24 cellular contexts compared by ENCODE assay signal in the genomic region with DNA sequence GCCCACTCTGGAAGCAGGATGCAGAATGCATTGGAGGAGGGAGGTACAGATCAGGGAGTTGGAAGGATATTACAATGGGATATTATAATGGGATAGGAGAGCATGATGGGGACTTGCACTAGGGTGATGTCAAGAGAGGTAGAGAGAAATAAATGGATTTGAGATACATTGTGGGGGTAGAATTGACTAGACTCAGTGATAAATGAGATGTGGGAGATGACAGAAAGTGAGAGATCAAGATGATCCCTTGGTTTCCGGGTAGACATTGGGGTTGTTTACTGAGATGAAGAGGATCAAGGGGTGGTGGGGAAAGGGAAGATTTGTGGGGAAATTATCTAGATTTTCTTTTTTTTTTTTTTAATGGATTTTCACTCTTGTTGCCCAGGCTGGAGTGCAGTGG. TPM values are rescaled to one million over a fixed set of nuclear protein-coding genes. Genes with fewer than 3 reads are reported as not detected.
A peak's percentile ranks its signal among the peaks of the same experiment; 100 is the strongest.
DNase-seq lines count a peak whose midpoint lies in the region; ATAC-seq and TF ChIP-seq lines count a peak whose summit lies in the region.
"Had no signal": no experiment of that assay in that cellular context is flagged by ENCODE, and none has a peak within 500 bp of the region (broad histone marks: within the 10 kb centered on the region; RNA-seq: fewer than 3 reads in every experiment).

No MANE protein-coding gene starts in this region.

- H3K4me3 ChIP-seq in naive thymus-derived CD4-positive, alpha-beta T cell (ENCODE audit: low read length), result peak overlapping the region; percentile 44
- no peak overlapping the region for H3K4me3 ChIP-seq in neural progenitor cell
- H3K4me3 ChIP-seq: A549, body of pancreas, mucosa of descending colon, stomach had no signal

- no peak for DNase-seq in activated CD8-positive, alpha-beta memory T cell treated with anti-CD3 and anti-CD28 coated beads, Interleukin-2, amount 10 ng/mL, durations not matched to agents 7 days and 5 days
- DNase-seq in activated CD8-positive, alpha-beta memory T cell treated with anti-CD3 and anti-CD28 coated beads for 24 hours, result no peak
- DNase-seq in T-helper 17 cell, result no peak
- DNase-seq in naive thymus-derived CD4-positive, alpha-beta T cell, result no peak
- DNase-seq in neural progenitor cell (ENCODE audit: low spot score), result no peak
- DNase-seq in NCI-H146 (lab: John Stamatoyannopoulos, UW), result no peak
- no peak for DNase-seq in HCEC 1CT
- DNase-seq: activated gamma-delta T cell, body of pancreas, cortex of kidney, left ventricle myocardium superior, mucosa of descending colon, NCI-H2081 treated with DMSO at 0.1 percent for 48 hours, NCI-H510A, right cardiac atrium, stomach, upper lobe of left lung had no signal

- H3K4me1 Mint-ChIP-seq in activated CD8-positive, alpha-beta memory T cell treated with anti-CD3 and anti-CD28 coated beads, Interleukin-2, amount 10 ng/mL, durations not matched to agents 7 days and 5 days, result peaks cover 41% of the 10 kb centered on the region
- H3K4me1 Mint-ChIP-seq in T-helper 17 cell (peaks cover 32% of the 10 kb centered on the region), neural progenitor cell (peaks cover 12% of the 10 kb centered on the region)
- peaks cover 15 to 31% (median 17%) of the 10 kb centered on the region in 7 donors for H3K4me1 Mint-ChIP-seq in naive thymus-derived CD4-positive, alpha-beta T cell

- H4K20me1 ChIP-seq in neural progenitor cell (ENCODE audit: low read depth), result no peaks in the 10 kb centered on the region

- no peaks in the 10 kb centered on the region for H3K36me3 ChIP-seq in naive thymus-derived CD4-positive, alpha-beta T cell (ENCODE audit: control insufficient read depth in 2 of 3, insufficient read depth in 3 of 3, low read length in 3 of 3)
- no peaks in the 10 kb centered on the region for H3K36me3 ChIP-seq in neural progenitor cell
- H3K36me3 ChIP-seq: stomach, upper lobe of left lung had no signal

- peak overlapping the region; percentile 74 for H3K4me3 Mint-ChIP-seq in activated CD8-positive, alpha-beta memory T cell treated with anti-CD3 and anti-CD28 coated beads, Interleukin-2, amount 10 ng/mL, durations not matched to agents 7 days and 5 days
- H3K4me3 Mint-ChIP-seq in T-helper 17 cell, result peak overlapping the region; percentile 86
- H3K4me3 Mint-ChIP-seq in naive thymus-derived CD4-positive, alpha-beta T cell, result peak overlapping the region in 9 of 10 donors; percentile 50 to 91 (median 86)
- no peak overlapping the region for H3K4me3 Mint-ChIP-seq in neural progenitor cell

- H3K4me2 ChIP-seq in neural progenitor cell, result no peak overlapping the region

- no peaks in the 10 kb centered on the region for H3K9me3 ChIP-seq in T-helper 17 cell (ENCODE audit: control insufficient read depth, low read length, poor library complexity, severe bottlenecking)
- H3K9me3 ChIP-seq in naive thymus-derived CD4-positive, alpha-beta T cell (ENCODE audit: control insufficient read depth in 2 of 3, low read length in 3 of 3), result peaks cover 0 to 7% (median 0%) of the 10 kb centered on the region in 3 experiments
- H3K9me3 ChIP-seq in neural progenitor cell (ENCODE audit: low read depth), result no peaks in the 10 kb centered on the region
- H3K9me3 ChIP-seq: A549, body of pancreas, mucosa of descending colon, stomach, upper lobe of left lung had no signal

- H3K79me2 ChIP-seq in neural progenitor cell (ENCODE audit: low read depth), result no peaks in the 10 kb centered on the region

- H3K27ac Mint-ChIP-seq in activated CD8-positive, alpha-beta memory T cell treated with anti-CD3 and anti-CD28 coated beads, Interleukin-2, amount 10 ng/mL, durations not matched to agents 7 days and 5 days, result peak overlapping the region; percentile 96
- peak overlapping the region; percentile 83 for H3K27ac Mint-ChIP-seq in T-helper 17 cell
- H3K27ac Mint-ChIP-seq in naive thymus-derived CD4-positive, alpha-beta T cell, result peak overlapping the region in 7 of 9 donors; percentile 87 to 98 (median 92)
- no peak overlapping the region for H3K27ac Mint-ChIP-seq in neural progenitor cell

- POLR2A ChIA-PET in naive thymus-derived CD4-positive, alpha-beta T cell (lab: Charles Lee), result interaction anchor here (1.3 kb wide), 1 partner anchor 132 kb away, joined by 6 read pairs; no protein-coding TSS in a partner anchor

- H3K27me3 Mint-ChIP-seq in activated CD8-positive, alpha-beta memory T cell treated with anti-CD3 and anti-CD28 coated beads, Interleukin-2, amount 10 ng/mL, durations not matched to agents 7 days and 5 days, result no peaks in the 10 kb centered on the region
- H3K27me3 Mint-ChIP-seq in T-helper 17 cell, result no peaks in the 10 kb centered on the region
- H3K27me3 Mint-ChIP-seq in naive thymus-derived CD4-positive, alpha-beta T cell, result no peaks in the 10 kb centered on the region
- H3K27me3 Mint-ChIP-seq in neural progenitor cell (ENCODE audit: insufficient read depth, low read depth), result peaks cover 2% of the 10 kb centered on the region
- H3K27me3 Mint-ChIP-seq: IgD-negative memory B cell had no signal

- H2AFZ ChIP-seq in neural progenitor cell (replicated peaks), result no peak overlapping the region

- H3K27ac ChIP-seq in naive thymus-derived CD4-positive, alpha-beta T cell (ENCODE audit: low read depth, low read length), result no peak overlapping the region
- H3K27ac ChIP-seq in neural progenitor cell, result no peak overlapping the region
- H3K27ac ChIP-seq: body of pancreas, HL-60, stomach had no signal

- no peak overlapping the region for H3K9ac ChIP-seq in neural progenitor cell

- peaks cover 14% of the 10 kb centered on the region for H3K36me3 Mint-ChIP-seq in activated CD8-positive, alpha-beta memory T cell treated with anti-CD3 and anti-CD28 coated beads, Interleukin-2, amount 10 ng/mL, durations not matched to agents 7 days and 5 days
- H3K36me3 Mint-ChIP-seq in T-helper 17 cell (ENCODE audit: low read depth) (peaks cover 8% of the 10 kb centered on the region), neural progenitor cell (peaks cover 1% of the 10 kb centered on the region)
- H3K36me3 Mint-ChIP-seq in naive thymus-derived CD4-positive, alpha-beta T cell, result peaks cover 0 to 16% (median 9%) of the 10 kb centered on the region in 5 donors
- H3K36me3 Mint-ChIP-seq: IgD-negative memory B cell had no signal

- H3K27me3 ChIP-seq in naive thymus-derived CD4-positive, alpha-beta T cell (ENCODE audit: control insufficient read depth in 2 of 2, insufficient read depth in 2 of 2, low read length in 2 of 2), result no peaks in the 10 kb centered on the region
- H3K27me3 ChIP-seq in neural progenitor cell, result no peaks in the 10 kb centered on the region
- H3K27me3 ChIP-seq: body of pancreas, stomach, upper lobe of left lung had no signal

- no peak for TF ChIP-seq CTCF in neural progenitor cell (IDR thresholded peaks at IDR 0.05)

- CTCF ChIA-PET in activated CD8-positive, alpha-beta memory T cell treated with anti-CD3 and anti-CD28 coated beads, Interleukin-2, amount 10 ng/mL, durations not matched to agents 7 days and 5 days (lab: Charles Lee), result interaction anchor here (0.9 to 2.0 kb wide), 6 partner anchors 46 to 135 kb away, joined by 5 to 9 read pairs (median 6); a partner anchor contains a TSS
- CTCF ChIA-PET in naive thymus-derived CD4-positive, alpha-beta T cell (lab: Charles Lee), result no interaction called here

- peaks cover 9 to 16% of the 10 kb centered on the region in 2 donors for H3K4me1 ChIP-seq in naive thymus-derived CD4-positive, alpha-beta T cell (ENCODE audit: control insufficient read depth in 2 of 2, insufficient read depth in 2 of 2, low read length in 2 of 2)
- no peaks in the 10 kb centered on the region for H3K4me1 ChIP-seq in neural progenitor cell

- ATAC-seq in activated CD8-positive, alpha-beta memory T cell treated with anti-CD3 and anti-CD28 coated beads, Interleukin-2, amount 10 ng/mL, durations not matched to agents 7 days and 5 days, result peak; percentile 55
- peak; percentile 6 for ATAC-seq in GM18511 (IDR thresholded peaks at IDR 0.05; ENCODE audit: unreplicated experiment)
- ATAC-seq in T-helper 17 cell, result no peak
- no peak for ATAC-seq in naive thymus-derived CD4-positive, alpha-beta T cell
- ATAC-seq: A549, body of pancreas, left ventricle myocardium superior, right cardiac atrium had no signal

- peaks cover 6% of the 10 kb centered on the region for H3K9me3 Mint-ChIP-seq in activated CD8-positive, alpha-beta memory T cell treated with anti-CD3 and anti-CD28 coated beads, Interleukin-2, amount 10 ng/mL, durations not matched to agents 7 days and 5 days (ENCODE audit: low read depth)
- H3K9me3 Mint-ChIP-seq in naive thymus-derived CD4-positive, alpha-beta T cell, result peaks cover 0 to 12% (median 8%) of the 10 kb centered on the region in 11 donors
- H3K9me3 Mint-ChIP-seq in neural progenitor cell, result peaks cover 9% of the 10 kb centered on the region

- no peaks in the 10 kb centered on the region for H3F3A ChIP-seq in neural progenitor cell (ENCODE audit: low read depth)

- intact Hi-C loops in naive thymus-derived CD4-positive, alpha-beta T cell (cut with micrococcal nuclease), result loop anchor here (1.0 to 10.0 kb wide), 7 partner anchors 65 to 720 kb away; a partner anchor contains a TSS

RNA-seq across cellular contexts. Expression of a gene that starts 42.7 kb away (rescaled TPM):
- total RNA-seq in activated CD8-positive, alpha-beta memory T cell treated with anti-CD3 and anti-CD28 coated beads, Interleukin-2, amount 10 ng/mL, durations not matched to agents 7 days and 5 days, result 1 to 10 TPM; 1.2 to 2.1 TPM
- 1 to 10 TPM; 1.2 to 1.5 TPM for total RNA-seq in T-helper 17 cell
- total RNA-seq in naive thymus-derived CD4-positive, alpha-beta T cell, result not detected
- under 1 TPM in 1 of 2 donors, not detected in 1; 0.72 TPM for polyA plus RNA-seq in naive thymus-derived CD4-positive, alpha-beta T cell
- not detected in 2 replicates for total RNA-seq in neural progenitor cell (ENCODE audit: low replicate concordance)
- total RNA-seq: body of pancreas, epithelial cell of proximal tubule, left ventricle myocardium superior, mucosa of descending colon, omental fat pad, right cardiac atrium, SK-MEL-5, stomach had no signal
- polyA plus RNA-seq: right cardiac atrium had no signal

Comparison
In these comparisons a context has a peak if more than half of its experiments do, and no peak if none do; other contexts are left out.
1. ATAC-seq: peak in activated CD8-positive, alpha-beta memory T cell treated with anti-CD3 and anti-CD28 coated beads, Interleukin-2, amount 10 ng/mL, durations not matched to agents 7 days and 5 days (single experiment) and GM18511 (single experiment); none in T-helper 17 cell (single experiment) and naive thymus-derived CD4-positive, alpha-beta T cell (single experiment).